Comparison of ENCODE assay signal across 10 cellular contexts in the genomic region with DNA sequence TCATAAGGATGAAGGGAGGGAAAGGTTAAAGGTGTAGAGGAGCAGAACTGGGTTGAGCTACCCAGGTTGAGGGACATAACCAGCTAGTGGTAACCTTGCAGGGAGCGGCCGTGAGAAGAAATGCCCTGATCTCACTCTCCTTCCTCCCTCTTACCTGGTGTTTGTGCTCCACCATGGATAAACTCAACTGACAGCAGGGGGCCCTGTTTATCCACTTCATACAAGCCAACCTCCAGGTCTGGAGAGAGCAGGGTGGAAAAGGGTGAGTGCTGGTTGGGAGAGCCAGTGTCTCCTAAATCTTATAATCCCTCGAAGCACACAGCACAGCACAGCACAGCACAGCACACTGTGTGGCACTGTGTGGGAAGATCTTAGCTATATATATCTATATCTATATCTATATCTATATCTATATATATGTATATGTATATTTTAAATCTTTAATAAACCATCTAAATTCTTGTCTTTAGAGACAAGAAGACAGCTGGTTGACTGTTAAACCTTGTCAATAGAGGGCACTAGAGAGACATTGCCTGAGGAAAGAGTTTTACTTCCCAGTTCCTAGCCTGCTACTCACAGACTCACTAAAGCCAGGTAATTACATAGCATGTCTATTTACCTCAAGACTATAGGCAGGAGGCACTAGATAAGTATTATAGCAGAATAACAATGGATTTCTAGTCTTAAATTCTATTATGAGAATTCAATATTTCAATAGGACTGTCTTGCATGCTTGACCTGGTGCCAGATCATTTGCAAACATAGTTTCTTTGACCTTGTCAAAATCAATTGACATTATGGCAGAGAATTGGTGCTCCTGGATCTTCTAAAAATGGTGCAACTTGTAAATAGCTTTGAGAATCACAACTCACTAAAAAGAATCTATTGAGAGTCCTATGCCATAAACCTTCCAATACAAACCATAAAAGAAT. TPM values are rescaled to one million over a fixed set of nuclear protein-coding genes. Genes with fewer than 3 reads are reported as not detected.
DNase-seq lines count a peak whose midpoint lies in the region; ATAC-seq and TF ChIP-seq lines count a peak whose summit lies in the region.
"Had no signal": no experiment of that assay in that cellular context is flagged by ENCODE, and none has a peak within 500 bp of the region (broad histone marks: within the 10 kb centered on the region; RNA-seq: fewer than 3 reads in every experiment).

No MANE protein-coding gene starts in this region.

- 100% methylated on average over 2 of the region's 3 CpGs for WGBS in endodermal cell (ENCODE audit: insufficient coverage in 1 of 2, insufficient read length in 1 of 2), 2 experiments

- ATAC-seq in GM18870 (IDR thresholded peaks at IDR 0.05; ENCODE audit: unreplicated experiment) = no peak
- ATAC-seq: stimulated activated effector memory CD8-positive, alpha-beta T cell treated with anti-CD3 and anti-CD28 coated beads, Interleukin-12 subunit alpha, Interleukin-12 subunit beta, amount 100 ng/mL, for 72 hours had no signal

- no peak overlapping the region for H3K9ac ChIP-seq in endodermal cell (ENCODE audit: extremely low read depth, low read length, poor library complexity, severe bottlenecking)
- H3K9ac ChIP-seq: BLaER1 treated with 17β-estradiol and CSF1 and Interleukin-3, amounts not matched to agents 10 nM and 100 nM had no signal

- H3K36me3 Mint-ChIP-seq in endodermal cell (ENCODE audit: low read depth) (no peaks in the 10 kb centered on the region), progenitor cell of endocrine pancreas (ENCODE audit: insufficient read depth) (no peaks in the 10 kb centered on the region)
- H3K36me3 Mint-ChIP-seq: stimulated activated effector memory CD8-positive, alpha-beta T cell treated with anti-CD3 and anti-CD28 coated beads, Interleukin-12 subunit alpha, Interleukin-12 subunit beta, amount 100 ng/mL, for 72 hours had no signal

- no peaks in the 10 kb centered on the region for H3K9me3 ChIP-seq in endodermal cell (ENCODE audit: control insufficient read depth, low read length)

- H3K27ac Mint-ChIP-seq in endodermal cell (no peak overlapping the region), progenitor cell of endocrine pancreas (no peak overlapping the region)
- H3K27ac Mint-ChIP-seq: stimulated activated effector memory CD8-positive, alpha-beta T cell treated with anti-CD3 and anti-CD28 coated beads, Interleukin-12 subunit alpha, Interleukin-12 subunit beta, amount 100 ng/mL, for 72 hours had no signal

- H3K27ac ChIP-seq in endodermal cell (ENCODE audit: low read depth, low read length) = no peak overlapping the region
- H3K27ac ChIP-seq: BLaER1 treated with 17β-estradiol and CSF1 and Interleukin-3, amounts not matched to agents 10 nM and 100 nM had no signal

- TF ChIP-seq CTCF in endodermal cell (conservative IDR thresholded peaks at IDR 0.05) (peak; percentile 85), progenitor cell of endocrine pancreas (IDR thresholded peaks at IDR 0.05; ENCODE audit: unreplicated experiment) (peak; percentile 59)

- no peaks in the 10 kb centered on the region for H3K27me3 ChIP-seq in endodermal cell (ENCODE audit: control insufficient read depth, insufficient read depth, low read length, poor library complexity, severe bottlenecking)
- H3K27me3 ChIP-seq: BLaER1 treated with 17β-estradiol and CSF1 and Interleukin-3, amounts not matched to agents 10 nM and 100 nM had no signal

- H3K9me3 Mint-ChIP-seq in endodermal cell (peaks cover 7% of the 10 kb centered on the region), progenitor cell of endocrine pancreas (ENCODE audit: low read depth) (no peaks in the 10 kb centered on the region)
- H3K9me3 Mint-ChIP-seq: stimulated activated effector memory CD8-positive, alpha-beta T cell treated with anti-CD3 and anti-CD28 coated beads, Interleukin-12 subunit alpha, Interleukin-12 subunit beta, amount 100 ng/mL, for 72 hours had no signal

- no peak overlapping the region for H3K4me3 Mint-ChIP-seq in endodermal cell
- H3K4me3 Mint-ChIP-seq in progenitor cell of endocrine pancreas (ENCODE audit: low read depth) = no peak overlapping the region
- H3K4me3 Mint-ChIP-seq: stimulated activated effector memory CD8-positive, alpha-beta T cell treated with anti-CD3 and anti-CD28 coated beads, Interleukin-12 subunit alpha, Interleukin-12 subunit beta, amount 100 ng/mL, for 72 hours had no signal

- peak; percentile 15 for DNase-seq in NCI-H1105 treated with DMSO at 0.1 percent for 48 hours (lab: John Stamatoyannopoulos, UW)
- no peak for DNase-seq in NCI-H1105 (lab: John Stamatoyannopoulos, UW)
- peak; percentile 84 for DNase-seq in NCI-H82 treated with DMSO at 0.1 percent for 48 hours (lab: John Stamatoyannopoulos, UW; ENCODE audit: unreplicated experiment)
- no peak for DNase-seq in endodermal cell
- DNase-seq in progenitor cell of endocrine pancreas (ENCODE audit: low spot score, unreplicated experiment) = no peak
- DNase-seq in GF-D8 (lab: John Stamatoyannopoulos, UW) = no peak
- DNase-seq in DMS79 treated with DMSO at 0.1 percent for 48 hours (lab: John Stamatoyannopoulos, UW) = no peak

- H3K4me3 ChIP-seq in endodermal cell (ENCODE audit: low read length) = no peak overlapping the region
- H3K4me3 ChIP-seq: BLaER1 treated with 17β-estradiol and CSF1 and Interleukin-3, amounts not matched to agents 10 nM and 100 nM had no signal

- H3K27me3 Mint-ChIP-seq in endodermal cell (ENCODE audit: insufficient read depth) = peaks cover 2% of the 10 kb centered on the region
- no peaks in the 10 kb centered on the region for H3K27me3 Mint-ChIP-seq in progenitor cell of endocrine pancreas

- no peaks in the 10 kb centered on the region for H3K36me3 ChIP-seq in endodermal cell (ENCODE audit: control insufficient read depth, insufficient read depth, low read length)
- H3K36me3 ChIP-seq: BLaER1 treated with 17β-estradiol and CSF1 and Interleukin-3, amounts not matched to agents 10 nM and 100 nM had no signal

- H3K4me1 Mint-ChIP-seq in endodermal cell (peaks cover 5% of the 10 kb centered on the region), progenitor cell of endocrine pancreas (ENCODE audit: low read depth) (no peaks in the 10 kb centered on the region)
- H3K4me1 Mint-ChIP-seq: stimulated activated effector memory CD8-positive, alpha-beta T cell treated with anti-CD3 and anti-CD28 coated beads, Interleukin-12 subunit alpha, Interleukin-12 subunit beta, amount 100 ng/mL, for 72 hours had no signal

- H3K4me1 ChIP-seq in endodermal cell (ENCODE audit: control insufficient read depth, insufficient read depth, low read length) = no peaks in the 10 kb centered on the region

RNA-seq across cellular contexts. Expression of a gene that starts 21.7 kb away (rescaled TPM):
- total RNA-seq in endodermal cell (1 to 10 TPM in 1 of 2 donors, under 1 TPM in 1; 0.60 to 1.1 TPM), progenitor cell of endocrine pancreas (0.41 and 1.2 TPM in 2 replicates)
- 3.8 TPM for polyA plus RNA-seq in endodermal cell (2013, experiment 1 of 2)
- 1.4 TPM for polyA plus RNA-seq in endodermal cell (2013, experiment 2 of 2)

Comparison
In these comparisons a context has a peak if more than half of its experiments do, and no peak if none do; other contexts are left out.
1. DNase-seq: peak in NCI-H1105 treated with DMSO at 0.1 percent for 48 hours (single experiment) and NCI-H82 treated with DMSO at 0.1 percent for 48 hours (single experiment); none in NCI-H1105 (single experiment), endodermal cell (single experiment), progenitor cell of endocrine pancreas (single experiment), GF-D8 (single experiment) and DMS79 treated with DMSO at 0.1 percent for 48 hours (single experiment).